Comparison of ENCODE assay signal across 2 cellular contexts in the genomic region with DNA sequence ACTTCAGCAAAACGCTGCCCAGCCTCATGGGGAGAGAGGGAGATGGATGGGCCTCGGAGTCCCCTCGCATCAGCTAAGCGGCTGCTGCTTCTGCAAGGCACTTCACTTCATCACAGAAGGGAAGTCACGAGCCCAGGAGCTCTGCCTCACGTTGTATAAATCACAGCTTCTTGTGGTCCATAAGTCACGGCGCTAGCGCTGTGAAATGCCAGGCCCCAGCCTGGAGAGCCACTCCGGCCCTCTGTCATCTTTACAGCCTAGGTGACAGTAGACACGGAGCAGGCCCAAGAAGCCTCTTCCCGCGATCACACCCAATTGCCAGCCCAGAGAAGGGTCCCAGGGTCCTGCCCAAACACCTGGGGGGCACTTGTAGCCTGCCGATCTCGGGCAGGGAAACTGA.
TF ChIP-seq lines count a peak whose summit lies in the region.

No MANE protein-coding gene starts in this region.

TF ChIP-seq in A549, 52 proteins besides CTCF, POLR2A, EP300 and RAD21:
- TF ChIP-seq CHD2 (IDR thresholded peaks at IDR 0.05; ENCODE audit: low read length, partially characterized antibody) = no peak
- TF ChIP-seq BCL3 (IDR thresholded peaks at IDR 0.05) = no peak
- TF ChIP-seq FOXS1 (CRISPR knock-in tag; IDR thresholded peaks at IDR 0.05) = no peak
- no peak for TF ChIP-seq HDAC2 (IDR thresholded peaks at IDR 0.05)
- no peak for TF ChIP-seq FOSB (CRISPR knock-in tag; IDR thresholded peaks at IDR 0.05)
- no peak for TF ChIP-seq RCOR1 (IDR thresholded peaks at IDR 0.05; ENCODE audit: low read depth, low read length)
- no peak for TF ChIP-seq MAX (IDR thresholded peaks at IDR 0.05)
- TF ChIP-seq PHF8 (IDR thresholded peaks at IDR 0.05; ENCODE audit: borderline replicate concordance, low read depth) = no peak

TF ChIP-seq in HCT116, 20 proteins besides CTCF, POLR2A, EP300 and RAD21:
- TF ChIP-seq TCF7L2 (IDR thresholded peaks at IDR 0.05; ENCODE audit: borderline replicate concordance, extremely low read depth, insufficient read depth, insufficient read length) = no peak
- TF ChIP-seq POLR2AphosphoS5 (IDR thresholded peaks at IDR 0.05; ENCODE audit: low read depth, low read length) = no peak
- TF ChIP-seq, protein P1, sequence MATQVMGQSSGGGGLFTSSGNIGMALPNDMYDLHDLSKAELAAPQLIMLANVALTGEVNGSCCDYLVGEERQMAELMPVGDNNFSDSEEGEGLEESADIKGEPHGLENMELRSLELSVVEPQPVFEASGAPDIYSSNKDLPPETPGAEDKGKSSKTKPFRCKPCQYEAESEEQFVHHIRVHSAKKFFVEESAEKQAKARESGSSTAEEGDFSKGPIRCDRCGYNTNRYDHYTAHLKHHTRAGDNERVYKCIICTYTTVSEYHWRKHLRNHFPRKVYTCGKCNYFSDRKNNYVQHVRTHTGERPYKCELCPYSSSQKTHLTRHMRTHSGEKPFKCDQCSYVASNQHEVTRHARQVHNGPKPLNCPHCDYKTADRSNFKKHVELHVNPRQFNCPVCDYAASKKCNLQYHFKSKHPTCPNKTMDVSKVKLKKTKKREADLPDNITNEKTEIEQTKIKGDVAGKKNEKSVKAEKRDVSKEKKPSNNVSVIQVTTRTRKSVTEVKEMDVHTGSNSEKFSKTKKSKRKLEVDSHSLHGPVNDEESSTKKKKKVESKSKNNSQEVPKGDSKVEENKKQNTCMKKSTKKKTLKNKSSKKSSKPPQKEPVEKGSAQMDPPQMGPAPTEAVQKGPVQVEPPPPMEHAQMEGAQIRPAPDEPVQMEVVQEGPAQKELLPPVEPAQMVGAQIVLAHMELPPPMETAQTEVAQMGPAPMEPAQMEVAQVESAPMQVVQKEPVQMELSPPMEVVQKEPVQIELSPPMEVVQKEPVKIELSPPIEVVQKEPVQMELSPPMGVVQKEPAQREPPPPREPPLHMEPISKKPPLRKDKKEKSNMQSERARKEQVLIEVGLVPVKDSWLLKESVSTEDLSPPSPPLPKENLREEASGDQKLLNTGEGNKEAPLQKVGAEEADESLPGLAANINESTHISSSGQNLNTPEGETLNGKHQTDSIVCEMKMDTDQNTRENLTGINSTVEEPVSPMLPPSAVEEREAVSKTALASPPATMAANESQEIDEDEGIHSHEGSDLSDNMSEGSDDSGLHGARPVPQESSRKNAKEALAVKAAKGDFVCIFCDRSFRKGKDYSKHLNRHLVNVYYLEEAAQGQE (IDR thresholded peaks at IDR 0.05; ENCODE audit: low read depth) = no peak
- no peak for TF ChIP-seq FOSL1 (IDR thresholded peaks at IDR 0.05; ENCODE audit: low read depth)
